ENCODE assay signal across 8 cellular contexts in the genomic region with DNA sequence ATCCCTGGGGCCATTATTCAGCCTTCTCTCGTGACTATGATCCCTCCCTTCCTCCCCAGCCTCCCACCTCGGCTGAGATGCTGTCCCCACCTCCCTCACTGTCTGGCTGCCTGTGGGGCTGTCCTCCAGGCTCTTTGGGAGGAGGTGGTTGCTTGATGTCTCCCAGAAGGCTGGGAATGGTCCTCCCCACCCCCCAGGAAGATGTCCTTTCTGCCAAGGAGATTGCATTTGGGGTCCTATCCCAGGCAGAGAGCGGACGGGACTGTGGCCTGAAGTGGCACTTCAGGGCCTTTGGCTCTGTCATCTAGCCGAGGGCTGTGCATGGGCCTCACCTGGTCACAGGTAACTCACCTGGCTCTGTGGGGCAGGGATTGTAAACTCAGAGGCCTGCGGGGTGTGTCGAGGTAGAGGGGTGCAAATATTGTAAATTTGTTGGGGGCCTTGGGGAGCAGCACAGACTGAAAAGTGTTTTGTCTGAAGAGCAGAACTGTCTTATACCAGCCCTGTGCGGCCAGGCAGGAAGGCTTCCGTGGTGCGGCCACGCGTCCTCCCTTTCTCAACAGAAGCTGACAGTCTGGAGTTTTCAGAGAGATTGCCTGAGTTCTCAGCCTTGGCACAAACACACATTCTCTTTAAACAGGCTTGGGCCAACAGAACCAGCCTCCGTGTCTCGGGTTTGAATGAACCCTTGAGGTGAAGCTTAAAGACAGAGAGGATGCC.
DNase-seq lines count a peak whose midpoint lies in the region; ATAC-seq and TF ChIP-seq lines count a peak whose summit lies in the region.

No MANE protein-coding gene starts in this region.

- DNase-seq in CD4-positive, CD25-positive, alpha-beta regulatory T cell = no peak
- DNase-seq in NB4 (ENCODE audit: low read depth) (peak; percentile 75), neuronal stem cell (ENCODE audit: low spot score) (no peak), NCI-H1048 (lab: John Stamatoyannopoulos, UW) (no peak), SW480 (ENCODE audit: low spot score) (no peak), NCI-H1694 (lab: John Stamatoyannopoulos, UW) (no peak)
- no peak for DNase-seq in effector memory CD4-positive, alpha-beta T cell

- no peaks in the 10 kb centered on the region for H3K9me3 ChIP-seq in CD4-positive, CD25-positive, alpha-beta regulatory T cell (ENCODE audit: control insufficient read depth in 2 of 2, low read length in 2 of 2)
- H3K9me3 ChIP-seq in effector memory CD4-positive, alpha-beta T cell (ENCODE audit: control insufficient read depth, low read length) = no peaks in the 10 kb centered on the region
- H3K9me3 ChIP-seq in neuronal stem cell (replicated peaks in 1 of 2; ENCODE audit: control insufficient read depth in 2 of 2, insufficient read depth in 1 of 2, low read depth in 1 of 2, low read length in 2 of 2) = no peaks in the 10 kb centered on the region

- peak overlapping the region; percentile 42 for H2BK120ac ChIP-seq in neuronal stem cell (ENCODE audit: low read depth, low read length)

- H4K8ac ChIP-seq in neuronal stem cell (ENCODE audit: low read depth, low read length) = no peak overlapping the region

- peaks cover 15% of the 10 kb centered on the region for H3K4me1 ChIP-seq in CD4-positive, CD25-positive, alpha-beta regulatory T cell (ENCODE audit: control insufficient read depth, insufficient read depth, low read length, poor library complexity, severe bottlenecking)
- H3K4me1 ChIP-seq in effector memory CD4-positive, alpha-beta T cell (ENCODE audit: control insufficient read depth, insufficient read depth, low read length, poor library complexity, severe bottlenecking) = peaks cover 23% of the 10 kb centered on the region
- H3K4me1 ChIP-seq in neuronal stem cell (ENCODE audit: control insufficient read depth in 2 of 2, insufficient read depth in 1 of 2, low read depth in 1 of 2, low read length in 2 of 2) = peaks cover 23 to 29% of the 10 kb centered on the region in 2 donors

- no peak for TF ChIP-seq CTCF in NB4 (IDR thresholded peaks at IDR 0.05; ENCODE audit: low read depth, low read length)

- peak overlapping the region; percentile 78 for H2AFZ ChIP-seq in neuronal stem cell (ENCODE audit: low read length)

- peak overlapping the region; percentile 71 for H3K23ac ChIP-seq in neuronal stem cell (ENCODE audit: low read depth, low read length, poor library complexity)

- peak overlapping the region; percentile 77 for H2BK15ac ChIP-seq in neuronal stem cell (ENCODE audit: low read length)

- H2BK12ac ChIP-seq in neuronal stem cell (ENCODE audit: low read length) = no peak overlapping the region

- H3K79me1 ChIP-seq in neuronal stem cell (ENCODE audit: low read depth, low read length) = peaks cover 2% of the 10 kb centered on the region

- H2BK5ac ChIP-seq in neuronal stem cell (ENCODE audit: low read length) = peak overlapping the region; percentile 39

- H3K27me3 Mint-ChIP-seq in CD4-positive, CD25-positive, alpha-beta regulatory T cell = no peaks in the 10 kb centered on the region

- no peak overlapping the region for H3K27ac ChIP-seq in CD4-positive, CD25-positive, alpha-beta regulatory T cell (ENCODE audit: insufficient read depth, low read length, poor library complexity, severe bottlenecking)
- H3K27ac ChIP-seq in effector memory CD4-positive, alpha-beta T cell (ENCODE audit: insufficient read depth, low read length, poor library complexity, severe bottlenecking) = peak overlapping the region; percentile 57
- H3K27ac ChIP-seq in neuronal stem cell (replicated peaks; ENCODE audit: low read length) = no peak overlapping the region

- peak overlapping the region; percentile 91 for H2AK5ac ChIP-seq in neuronal stem cell (ENCODE audit: low read depth, low read length)

- H3K4me1 Mint-ChIP-seq in CD4-positive, CD25-positive, alpha-beta regulatory T cell = peaks cover 0 to 25% (median 3%) of the 10 kb centered on the region in 4 donors

- no peak overlapping the region for H4K91ac ChIP-seq in neuronal stem cell (ENCODE audit: low read depth, low read length, poor library complexity)

- H3K14ac ChIP-seq in neuronal stem cell (ENCODE audit: low read length) = no peak overlapping the region

- H3K27me3 ChIP-seq in CD4-positive, CD25-positive, alpha-beta regulatory T cell (ENCODE audit: control insufficient read depth, insufficient read depth, low read length) = no peaks in the 10 kb centered on the region
- no peaks in the 10 kb centered on the region for H3K27me3 ChIP-seq in effector memory CD4-positive, alpha-beta T cell (replicated peaks; ENCODE audit: control insufficient read depth, insufficient read depth, low read length, poor library complexity, severe bottlenecking)
- no peaks in the 10 kb centered on the region for H3K27me3 ChIP-seq in neuronal stem cell (ENCODE audit: control insufficient read depth in 3 of 3, insufficient read depth in 3 of 3, low read depth in 1 of 3, low read length in 3 of 3)

- H3K4me3 Mint-ChIP-seq in CD4-positive, CD25-positive, alpha-beta regulatory T cell = peak overlapping the region in 2 of 4 donors; percentile 75 to 80

- no peak for ATAC-seq in CD4-positive, CD25-positive, alpha-beta regulatory T cell (ENCODE audit: low read depth in 2 of 2)
- ATAC-seq in HG02623 (IDR thresholded peaks at IDR 0.05; ENCODE audit: unreplicated experiment) = no peak

- no peak overlapping the region for H3K4me3 ChIP-seq in CD4-positive, CD25-positive, alpha-beta regulatory T cell (ENCODE audit: low read depth, low read length)
- H3K4me3 ChIP-seq in NB4 (ENCODE audit: low read depth, low read length) = peak overlapping the region; percentile 87
- no peak overlapping the region for H3K4me3 ChIP-seq in effector memory CD4-positive, alpha-beta T cell (ENCODE audit: insufficient read depth, low read depth, low read length, poor library complexity, severe bottlenecking)
- no peak overlapping the region for H3K4me3 ChIP-seq in neuronal stem cell (ENCODE audit: low read length in 2 of 2)

- no peak overlapping the region for H3K4me2 ChIP-seq in neuronal stem cell (ENCODE audit: insufficient read depth, low read length, poor library complexity, severe bottlenecking)

- H3K36me3 ChIP-seq in CD4-positive, CD25-positive, alpha-beta regulatory T cell (ENCODE audit: control insufficient read depth, insufficient read depth, low read length) = no peaks in the 10 kb centered on the region
- H3K36me3 ChIP-seq in effector memory CD4-positive, alpha-beta T cell (ENCODE audit: control insufficient read depth, insufficient read depth, low read length) = no peaks in the 10 kb centered on the region
- no peaks in the 10 kb centered on the region for H3K36me3 ChIP-seq in neuronal stem cell (replicated peaks in 1 of 2; ENCODE audit: control insufficient read depth in 2 of 2, insufficient read depth in 2 of 2, low read length in 2 of 2)

- H3K9me3 Mint-ChIP-seq in CD4-positive, CD25-positive, alpha-beta regulatory T cell = peaks cover 0 to 1% (median 0%) of the 10 kb centered on the region in 7 donors

- H3K27ac Mint-ChIP-seq in CD4-positive, CD25-positive, alpha-beta regulatory T cell = peak overlapping the region in 2 of 3 donors; percentile 90 to 94

- no peaks in the 10 kb centered on the region for H3K36me3 Mint-ChIP-seq in CD4-positive, CD25-positive, alpha-beta regulatory T cell

- no peak overlapping the region for H3K9ac ChIP-seq in neuronal stem cell (ENCODE audit: low read depth, low read length, poor library complexity)

- no CpG with 5 or more reads among the region's 14 CpGs for WGBS in neuronal stem cell (ENCODE audit: extremely low coverage in 2 of 2, insufficient read length in 2 of 2, insufficient replicate concordance in 1 of 2), 2 donors

- no peak for TF ChIP-seq POLR2A in NB4 (IDR thresholded peaks at IDR 0.05; ENCODE audit: extremely low read depth, insufficient read length)

- H3K4ac ChIP-seq in neuronal stem cell (ENCODE audit: low read length) = no peak overlapping the region

- H3K18ac ChIP-seq in neuronal stem cell (ENCODE audit: low read length) = peak overlapping the region; percentile 91
